ENCODE assay signal across 8 cellular contexts in genomic region chr4:145557720-145558119, GRCh38.
DNase-seq lines count a peak whose midpoint lies in the region; ATAC-seq and TF ChIP-seq lines count a peak whose summit lies in the region.

No MANE protein-coding gene starts in this region.

- no peaks in the 10 kb centered on the region for H3K9me3 Mint-ChIP-seq in CD4-positive, alpha-beta T cell

- no peak overlapping the region for H3K27ac Mint-ChIP-seq in CD4-positive, alpha-beta T cell

- H3K36me3 Mint-ChIP-seq in CD4-positive, alpha-beta T cell (ENCODE audit: low read depth), result peaks cover 11% of the 10 kb centered on the region

- peak; percentile 97 for ATAC-seq in CD4-positive, alpha-beta T cell (ENCODE audit: poor library complexity)
- ATAC-seq in GM19328 (IDR thresholded peaks at IDR 0.05; ENCODE audit: unreplicated experiment), result peak; percentile 89
- ATAC-seq in HG03354 (IDR thresholded peaks at IDR 0.05; ENCODE audit: poor library complexity, severe bottlenecking, unreplicated experiment), result peak; percentile 95
- peak; percentile 83 for ATAC-seq in omental fat pad (ENCODE audit: low FRiP score)

- H3K36me3 ChIP-seq in vagina, result peaks cover 0 to 8% of the 10 kb centered on the region in 2 donors

- no peaks in the 10 kb centered on the region for H3K4me1 Mint-ChIP-seq in CD4-positive, alpha-beta T cell (ENCODE audit: low read depth)

- TF ChIP-seq POLR2A in vagina (IDR thresholded peaks at IDR 0.05), result no peak

- TF ChIP-seq CTCF in CD4-positive, alpha-beta T cell (IDR thresholded peaks at IDR 0.05), result peak; percentile 91
- peak in 1 of 3 donors; percentile 80 for TF ChIP-seq CTCF in omental fat pad (IDR thresholded peaks at IDR 0.05)
- peak; percentile 49 to 71 (median 61) for TF ChIP-seq CTCF in vagina (IDR thresholded peaks at IDR 0.05)

- no peak overlapping the region for H3K4me3 Mint-ChIP-seq in CD4-positive, alpha-beta T cell

- no peaks in the 10 kb centered on the region for H3K9me3 ChIP-seq in CD4-positive, alpha-beta T cell (ENCODE audit: control insufficient read depth, low read length)
- H3K9me3 ChIP-seq in vagina, result no peaks in the 10 kb centered on the region

- no peaks in the 10 kb centered on the region for H3K27me3 ChIP-seq in CD4-positive, alpha-beta T cell (ENCODE audit: control insufficient read depth, insufficient read depth, low read length)
- no peaks in the 10 kb centered on the region for H3K27me3 ChIP-seq in vagina

- no peaks in the 10 kb centered on the region for H3K27me3 Mint-ChIP-seq in CD4-positive, alpha-beta T cell

- no peaks in the 10 kb centered on the region for H3K4me1 ChIP-seq in vagina

- H3K27ac ChIP-seq in CD4-positive, alpha-beta T cell (ENCODE audit: low read depth, low read length), result no peak overlapping the region
- H3K27ac ChIP-seq in vagina, result no peak overlapping the region

- POLR2A ChIA-PET in CD4-positive, alpha-beta T cell (lab: Charles Lee), result no interaction called here

- peak in 7 of 10 experiments; percentile 11 to 53 (median 16) for DNase-seq in CD4-positive, alpha-beta T cell
- DNase-seq in NOMO-1 treated with DMSO at 0.1 percent for 48 hours (lab: John Stamatoyannopoulos, UW; ENCODE audit: unreplicated experiment) (peak; percentile 47), activated T-cell treated with anti-CD3 and anti-CD28 coated beads for 4 hours (peak; percentile 42), fibroblast of the conjunctiva (ENCODE audit: low read depth) (peak; percentile 55), omental fat pad (ENCODE audit: low spot score) (no peak), vagina (ENCODE audit: extremely low spot score in 2 of 2) (no peak)

- intact Hi-C loops in CD4-positive, alpha-beta T cell (cut with DNase I, micrococcal nuclease), result loop anchor here (1.0 to 5.0 kb wide), 4 partner anchors 75 to 1380 kb away; no protein-coding TSS in a partner anchor
- intact Hi-C loops in vagina (cut with DNase I), result no loop called here

- no peak overlapping the region for H3K4me3 ChIP-seq in vagina

- CTCF ChIA-PET in CD4-positive, alpha-beta T cell (lab: Charles Lee), result no interaction called here

Comparison
In these comparisons a context has a peak if more than half of its experiments do, and no peak if none do; other contexts are left out.
1. DNase-seq: peak in CD4-positive, alpha-beta T cell (7 of 10), NOMO-1 treated with DMSO at 0.1 percent for 48 hours (single experiment), activated T-cell treated with anti-CD3 and anti-CD28 coated beads for 4 hours (single experiment) and fibroblast of the conjunctiva (single experiment); none in omental fat pad (single experiment) and vagina (0 of 2).
2. Peak in every context shown above with its lines, with median percentiles within 50 percentile points of each other: ATAC-seq.